1 cellular context compared by ENCODE assay signal in the genomic region with DNA sequence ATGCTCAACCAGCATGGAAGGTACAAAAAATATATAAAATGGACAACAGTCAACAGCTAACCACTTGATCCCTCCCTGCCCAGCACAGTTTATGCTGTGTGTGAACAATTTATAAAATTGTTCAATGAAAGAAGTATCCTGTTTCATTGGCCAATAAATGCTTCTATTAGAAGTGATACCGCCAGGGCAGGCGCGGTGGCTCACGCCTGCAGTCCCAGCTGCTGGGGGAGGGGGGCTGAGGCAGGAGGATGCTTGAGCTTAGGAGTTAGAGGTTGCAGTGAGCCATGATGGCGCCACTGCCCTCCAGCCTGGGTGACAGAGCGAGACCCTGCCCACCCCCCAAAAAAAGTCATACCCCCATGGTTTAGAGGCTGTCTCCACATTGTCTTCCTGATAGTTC.
TF ChIP-seq lines count a peak whose summit lies in the region.

No MANE protein-coding gene starts in this region.

TF ChIP-seq in K562, 482 proteins besides CTCF, POLR2A, EP300 and RAD21:
- TF ChIP-seq, protein P1, sequence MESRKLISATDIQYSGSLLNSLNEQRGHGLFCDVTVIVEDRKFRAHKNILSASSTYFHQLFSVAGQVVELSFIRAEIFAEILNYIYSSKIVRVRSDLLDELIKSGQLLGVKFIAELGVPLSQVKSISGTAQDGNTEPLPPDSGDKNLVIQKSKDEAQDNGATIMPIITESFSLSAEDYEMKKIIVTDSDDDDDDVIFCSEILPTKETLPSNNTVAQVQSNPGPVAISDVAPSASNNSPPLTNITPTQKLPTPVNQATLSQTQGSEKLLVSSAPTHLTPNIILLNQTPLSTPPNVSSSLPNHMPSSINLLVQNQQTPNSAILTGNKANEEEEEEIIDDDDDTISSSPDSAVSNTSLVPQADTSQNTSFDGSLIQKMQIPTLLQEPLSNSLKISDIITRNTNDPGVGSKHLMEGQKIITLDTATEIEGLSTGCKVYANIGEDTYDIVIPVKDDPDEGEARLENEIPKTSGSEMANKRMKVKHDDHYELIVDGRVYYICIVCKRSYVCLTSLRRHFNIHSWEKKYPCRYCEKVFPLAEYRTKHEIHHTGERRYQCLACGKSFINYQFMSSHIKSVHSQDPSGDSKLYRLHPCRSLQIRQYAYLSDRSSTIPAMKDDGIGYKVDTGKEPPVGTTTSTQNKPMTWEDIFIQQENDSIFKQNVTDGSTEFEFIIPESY (CRISPR knock-in tag; IDR thresholded peaks at IDR 0.05) = peak; percentile 96
- TF ChIP-seq ZNF785 (CRISPR knock-in tag; IDR thresholded peaks at IDR 0.05) = no peak
